In the genomic region with DNA sequence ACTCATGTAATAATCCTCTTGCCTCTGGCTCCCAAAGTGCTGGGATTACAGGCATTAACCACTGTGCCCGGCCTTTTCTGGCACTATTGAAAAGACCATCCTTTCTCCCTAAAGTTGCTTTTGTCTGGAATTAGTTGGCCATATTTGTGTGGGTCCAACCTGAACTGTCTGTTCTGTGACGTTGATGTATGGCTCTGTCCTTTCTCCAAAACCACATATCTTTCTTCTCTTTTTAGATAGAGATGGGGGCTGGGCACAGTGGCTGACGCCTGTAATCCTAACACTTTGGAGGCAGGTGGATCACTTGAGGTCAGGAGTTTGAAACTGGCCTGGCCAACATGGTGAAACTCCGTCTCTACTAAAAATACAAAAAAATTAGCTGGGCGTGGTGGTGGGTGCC, we compare ENCODE assay signal across 19 cellular contexts.
"Had no signal": no experiment of that assay in that cellular context is flagged by ENCODE, and none has a peak within 500 bp of the region (broad histone marks: within the 10 kb centered on the region; RNA-seq: fewer than 3 reads in every experiment).

No MANE protein-coding gene starts in this region.

- H3K4me3 Mint-ChIP-seq: activated CD4-positive, alpha-beta memory T cell treated with anti-CD3 and anti-CD28 coated beads, Interleukin-2, amount 10 ng/mL, durations not matched to agents 7 days and 5 days; activated CD4-positive, alpha-beta T cell treated with anti-CD3 and anti-CD28 coated beads for 36 hours; activated T-cell treated with anti-CD3 and anti-CD28 coated beads, Interleukin-2, amount 50 U/mL, for 24 hours; brain; nephron; stimulated activated naive CD8-positive, alpha-beta T cell treated with anti-CD3 and anti-CD28 coated beads, Interleukin-15, Interleukin-2, amounts not matched to agents 100 ng/mL and 50 ng/mL, for 24 hours had no signal

- H3K27me3 Mint-ChIP-seq: activated CD4-positive, alpha-beta memory T cell treated with anti-CD3 and anti-CD28 coated beads, Interleukin-2, amount 10 ng/mL, durations not matched to agents 7 days and 5 days; activated CD4-positive, alpha-beta T cell treated with anti-CD3 and anti-CD28 coated beads for 36 hours; activated T-cell treated with anti-CD3 and anti-CD28 coated beads, Interleukin-2, amount 50 U/mL, for 24 hours; brain; stimulated activated naive CD8-positive, alpha-beta T cell treated with anti-CD3 and anti-CD28 coated beads, Interleukin-15, Interleukin-2, amounts not matched to agents 100 ng/mL and 50 ng/mL, for 24 hours had no signal

- DNase-seq: activated CD4-positive, alpha-beta memory T cell treated with anti-CD3 and anti-CD28 coated beads, Interleukin-2, amount 10 ng/mL, durations not matched to agents 7 days and 5 days; activated CD4-positive, alpha-beta T cell treated with anti-CD3 and anti-CD28 coated beads for 36 hours; activated gamma-delta T cell; activated T-cell treated with anti-CD3 and anti-CD28 coated beads, Interleukin-2, amount 50 U/mL, for 24 hours; amygdala; erythroblast; gastrocnemius medialis; heart left ventricle; mammary epithelial cell; right lobe of liver; T-helper 1 cell; testis had no signal

- H3K27me3 ChIP-seq: gastrocnemius medialis, heart left ventricle, right lobe of liver, testis had no signal

- H3K4me1 ChIP-seq: prostate gland had no signal

- H3K27ac Mint-ChIP-seq: activated CD4-positive, alpha-beta memory T cell treated with anti-CD3 and anti-CD28 coated beads, Interleukin-2, amount 10 ng/mL, durations not matched to agents 7 days and 5 days; activated CD4-positive, alpha-beta T cell treated with anti-CD3 and anti-CD28 coated beads for 36 hours; activated naive CD4-positive, alpha-beta T cell treated with anti-CD3 and anti-CD28 coated beads, Interleukin-2, amount 50 U/mL, for 72 hours; brain; nephron; stimulated activated naive CD8-positive, alpha-beta T cell treated with anti-CD3 and anti-CD28 coated beads, Interleukin-15, Interleukin-2, amounts not matched to agents 100 ng/mL and 50 ng/mL, for 24 hours had no signal

- H3K36me3 ChIP-seq: gastrocnemius medialis, prostate gland, right lobe of liver had no signal

- H3K4me1 Mint-ChIP-seq: brain, nephron had no signal

- H3K9me3 Mint-ChIP-seq: activated naive CD4-positive, alpha-beta T cell treated with anti-CD3 and anti-CD28 coated beads, Interleukin-2, amount 50 U/mL, for 72 hours; activated T-cell treated with anti-CD3 and anti-CD28 coated beads, Interleukin-2, amount 50 U/mL, for 24 hours; stimulated activated naive CD8-positive, alpha-beta T cell treated with anti-CD3 and anti-CD28 coated beads, Interleukin-15, Interleukin-2, amounts not matched to agents 100 ng/mL and 50 ng/mL, for 24 hours had no signal

- H3K27ac ChIP-seq: gastrocnemius medialis, prostate gland, right lobe of liver, testis had no signal

- H3K4me3 ChIP-seq: gastrocnemius medialis, heart left ventricle, prostate gland, right lobe of liver, smooth muscle cell, testis had no signal

- H3K9me3 ChIP-seq: gastrocnemius medialis, prostate gland, right lobe of liver, testis had no signal

- ATAC-seq: activated CD4-positive, alpha-beta T cell treated with anti-CD3 and anti-CD28 coated beads for 36 hours; activated naive CD4-positive, alpha-beta T cell treated with anti-CD3 and anti-CD28 coated beads, Interleukin-2, amount 50 U/mL, for 72 hours; gastrocnemius medialis; heart left ventricle; right lobe of liver; SK-N-SH treated with all-trans-retinoic acid at 6 μM for 48 hours had no signal
